In genomic region chr7:137916980-137917645, GRCh38 we compare ENCODE assay signal across 11 cellular contexts.
DNase-seq lines count a peak whose midpoint lies in the region; ATAC-seq and TF ChIP-seq lines count a peak whose summit lies in the region.
"Had no signal": no experiment of that assay in that cellular context is flagged by ENCODE, and none has a peak within 500 bp of the region (broad histone marks: within the 10 kb centered on the region; RNA-seq: fewer than 3 reads in every experiment).

No MANE protein-coding gene starts in this region.

- ATAC-seq in HG02610 (IDR thresholded peaks at IDR 0.05; ENCODE audit: unreplicated experiment): peak; percentile 45
- ATAC-seq in activated CD8-positive, alpha-beta T cell treated with anti-CD3 and anti-CD28 coated beads, Interleukin-2, amount 10 ng/mL, durations not matched to agents 7 days and 5 days: no peak
- no peak for ATAC-seq in GM19463 (IDR thresholded peaks at IDR 0.05; ENCODE audit: unreplicated experiment)

- POLR2A ChIA-PET in CD4-positive, alpha-beta memory T cell (lab: Charles Lee; ENCODE audit: partially characterized antibody): no interaction called here
- POLR2A ChIA-PET in activated CD8-positive, alpha-beta T cell treated with anti-CD3 and anti-CD28 coated beads, Interleukin-2, amount 10 ng/mL, durations not matched to agents 7 days and 5 days (lab: Charles Lee): no interaction called here

- H3K36me3 ChIP-seq in CD4-positive, alpha-beta memory T cell (ENCODE audit: insufficient read depth, low read length): peaks cover 30% of the 10 kb centered on the region
- peaks cover 0 to 36% (median 0%) of the 10 kb centered on the region in 3 donors for H3K36me3 ChIP-seq in tibial nerve
- H3K36me3 ChIP-seq: breast epithelium had no signal

- H3K27ac ChIP-seq in CD4-positive, alpha-beta memory T cell (ENCODE audit: low read depth, low read length): no peak overlapping the region
- H3K27ac ChIP-seq in cingulate gyrus (ENCODE audit: low read depth, low read length) (peak overlapping the region; percentile 49), tibial nerve (peak overlapping the region in 2 of 4 donors; percentile 72 to 81)
- H3K27ac ChIP-seq: breast epithelium had no signal

- H3K27me3 Mint-ChIP-seq in CD4-positive, alpha-beta memory T cell: no peaks in the 10 kb centered on the region
- H3K27me3 Mint-ChIP-seq in nephron progenitor cell (ENCODE audit: low read depth, poor library complexity): no peaks in the 10 kb centered on the region
- H3K27me3 Mint-ChIP-seq in activated CD8-positive, alpha-beta T cell treated with anti-CD3 and anti-CD28 coated beads, Interleukin-2, amount 10 ng/mL, durations not matched to agents 7 days and 5 days (ENCODE audit: low read depth): no peaks in the 10 kb centered on the region

- H3K9me3 Mint-ChIP-seq in CD4-positive, alpha-beta memory T cell: no peaks in the 10 kb centered on the region
- H3K9me3 Mint-ChIP-seq in nephron progenitor cell: peaks cover 9% of the 10 kb centered on the region
- H3K9me3 Mint-ChIP-seq in activated CD8-positive, alpha-beta T cell treated with anti-CD3 and anti-CD28 coated beads, Interleukin-2, amount 10 ng/mL, durations not matched to agents 7 days and 5 days (ENCODE audit: insufficient read depth): no peaks in the 10 kb centered on the region

- WGBS in tibial nerve, 2 donors: 39 to 41% methylated on average over 9 of the region's 9 CpGs

- TF ChIP-seq CTCF in nephron progenitor cell (IDR thresholded peaks at IDR 0.05): no peak
- TF ChIP-seq CTCF in tibial nerve (IDR thresholded peaks at IDR 0.05): no peak

- TF ChIP-seq EP300 in tibial nerve (IDR thresholded peaks at IDR 0.05): no peak

- no peaks in the 10 kb centered on the region for H3K9me3 ChIP-seq in CD4-positive, alpha-beta memory T cell (ENCODE audit: control insufficient read depth in 1 of 2, low read length in 2 of 2)
- H3K9me3 ChIP-seq in tibial nerve: no peaks in the 10 kb centered on the region
- H3K9me3 ChIP-seq: breast epithelium had no signal

- DNase-seq in CD4-positive, alpha-beta memory T cell: no peak
- DNase-seq in nephron progenitor cell (no peak), superior temporal gyrus (ENCODE audit: extremely low spot score) (no peak), tibial nerve (ENCODE audit: low spot score in 2 of 2) (no peak)
- DNase-seq in activated CD8-positive, alpha-beta T cell treated with anti-CD3 and anti-CD28 coated beads, Interleukin-2, amount 10 ng/mL, durations not matched to agents 7 days and 5 days: no peak
- DNase-seq: activated CD4-positive, alpha-beta T cell treated with anti-CD3 and anti-CD28 coated beads, Interleukin-2, amount 50 U/mL, for 1 hour; NCI-H1436 had no signal

- no peaks in the 10 kb centered on the region for H3K27me3 ChIP-seq in CD4-positive, alpha-beta memory T cell (ENCODE audit: insufficient read depth, low read length)
- H3K27me3 ChIP-seq in tibial nerve: no peaks in the 10 kb centered on the region
- H3K27me3 ChIP-seq: breast epithelium had no signal

- peaks cover 12% of the 10 kb centered on the region for H3K4me1 ChIP-seq in CD4-positive, alpha-beta memory T cell (ENCODE audit: insufficient read depth, low read length)
- peaks cover 0 to 48% (median 4%) of the 10 kb centered on the region in 4 donors for H3K4me1 ChIP-seq in tibial nerve
- H3K4me1 ChIP-seq: breast epithelium had no signal

- intact Hi-C loops in CD4-positive, alpha-beta memory T cell (cut with micrococcal nuclease): no loop called here

- peaks cover 14 to 41% (median 28%) of the 10 kb centered on the region in 4 donors for H3K4me1 Mint-ChIP-seq in CD4-positive, alpha-beta memory T cell
- peaks cover 38% of the 10 kb centered on the region for H3K4me1 Mint-ChIP-seq in nephron progenitor cell
- peaks cover 15% of the 10 kb centered on the region for H3K4me1 Mint-ChIP-seq in activated CD8-positive, alpha-beta T cell treated with anti-CD3 and anti-CD28 coated beads, Interleukin-2, amount 10 ng/mL, durations not matched to agents 7 days and 5 days (ENCODE audit: low read depth)

- no peak overlapping the region for H3K4me3 Mint-ChIP-seq in CD4-positive, alpha-beta memory T cell
- H3K4me3 Mint-ChIP-seq in nephron progenitor cell: no peak overlapping the region
- H3K4me3 Mint-ChIP-seq in activated CD8-positive, alpha-beta T cell treated with anti-CD3 and anti-CD28 coated beads, Interleukin-2, amount 10 ng/mL, durations not matched to agents 7 days and 5 days: no peak overlapping the region

- no peak overlapping the region for H3K4me3 ChIP-seq in CD4-positive, alpha-beta memory T cell (ENCODE audit: low read length in 2 of 2)
- no peak overlapping the region for H3K4me3 ChIP-seq in tibial nerve
- H3K4me3 ChIP-seq: breast epithelium had no signal

- CTCF ChIA-PET in CD4-positive, alpha-beta memory T cell (lab: Charles Lee; ENCODE audit: partially characterized antibody): interaction anchor here (1.0 to 1.2 kb wide), 2 partner anchors 13 to 22 kb away, joined by 3 to 4 read pairs; no protein-coding TSS in a partner anchor
- CTCF ChIA-PET in activated CD8-positive, alpha-beta T cell treated with anti-CD3 and anti-CD28 coated beads, Interleukin-2, amount 10 ng/mL, durations not matched to agents 7 days and 5 days (lab: Charles Lee): interaction anchor here (3.4 to 5.4 kb wide), 2 partner anchors 13 to 85 kb away, joined by 20 to 22 read pairs; partner anchors contain the start of gene CREB3L2

- H3K36me3 Mint-ChIP-seq in CD4-positive, alpha-beta memory T cell: peaks cover 30 to 53% of the 10 kb centered on the region in 2 donors
- peaks cover 77% of the 10 kb centered on the region for H3K36me3 Mint-ChIP-seq in nephron progenitor cell (ENCODE audit: low read depth)
- peaks cover 32% of the 10 kb centered on the region for H3K36me3 Mint-ChIP-seq in activated CD8-positive, alpha-beta T cell treated with anti-CD3 and anti-CD28 coated beads, Interleukin-2, amount 10 ng/mL, durations not matched to agents 7 days and 5 days (ENCODE audit: low read depth)

- TF ChIP-seq POLR2A in tibial nerve (IDR thresholded peaks at IDR 0.05): no peak

- H3K27ac Mint-ChIP-seq in CD4-positive, alpha-beta memory T cell: peak overlapping the region in 4 of 7 donors; percentile 32 to 63 (median 52)
- H3K27ac Mint-ChIP-seq in nephron progenitor cell: peak overlapping the region; percentile 88
- no peak overlapping the region for H3K27ac Mint-ChIP-seq in activated CD8-positive, alpha-beta T cell treated with anti-CD3 and anti-CD28 coated beads, Interleukin-2, amount 10 ng/mL, durations not matched to agents 7 days and 5 days
